Comparison of ENCODE assay signal across 1 cellular context in genomic region chr1:26278835-26279597, GRCh38.
TF ChIP-seq lines count a peak whose summit lies in the region.

No MANE protein-coding gene starts in this region.

TF ChIP-seq in HepG2, 621 proteins besides CTCF, POLR2A, EP300 and RAD21:
- TF ChIP-seq E2F5 (CRISPR knock-in tag; conservative IDR thresholded peaks at IDR 0.05) (0 out of 2 replicates have a peak, but pooled peaks have one; percentile 29), ZBTB25 (CRISPR knock-in tag; IDR thresholded peaks at IDR 0.05) (no peak), MED1 (CRISPR knock-in tag; IDR thresholded peaks at IDR 0.05) (0 out of 2 replicates have a peak, but pooled peaks have one; percentile 4), ATM (IDR thresholded peaks at IDR 0.05; ENCODE audit: borderline replicate concordance) (no peak)
